26 cellular contexts compared by ENCODE assay signal in the genomic region with DNA sequence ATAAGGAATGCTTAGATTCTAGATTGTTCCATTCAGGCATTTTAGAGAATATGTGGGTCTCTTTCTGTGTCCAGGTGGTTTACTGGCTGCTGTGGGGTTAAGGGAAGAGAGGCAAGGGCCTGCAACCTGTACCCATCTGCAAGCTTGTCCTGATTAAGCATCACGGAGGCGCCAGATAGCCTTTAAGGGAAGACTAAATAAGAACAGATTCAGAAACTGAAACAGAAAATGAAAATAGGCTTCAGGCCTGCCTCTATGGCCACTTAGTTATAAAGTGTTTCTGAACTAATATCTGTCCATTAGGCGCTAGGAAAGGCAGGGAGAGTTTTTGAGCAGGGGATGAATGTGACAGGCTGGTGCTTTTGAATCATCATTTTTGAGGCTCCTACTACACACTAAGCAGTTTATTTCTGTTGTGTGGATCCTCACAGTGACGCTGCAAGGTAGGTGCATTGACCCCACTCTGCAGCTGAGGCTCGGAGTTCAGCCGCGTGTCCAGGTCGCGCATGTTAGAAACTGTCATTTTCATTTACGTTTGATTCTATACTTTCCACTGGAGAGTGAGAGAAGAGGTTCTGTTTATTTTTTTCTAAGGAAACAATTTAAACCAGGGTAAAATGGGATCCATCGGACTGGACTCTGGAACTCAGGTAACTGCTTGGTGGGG. TPM values are rescaled to one million over a fixed set of nuclear protein-coding genes. Genes with fewer than 3 reads are reported as not detected.
"Had no signal": no experiment of that assay in that cellular context is flagged by ENCODE, and none has a peak within 500 bp of the region (broad histone marks: within the 10 kb centered on the region; RNA-seq: fewer than 3 reads in every experiment).

No MANE protein-coding gene starts in this region.

- DNase-seq: activated B cell treated with CpG ODN at 0.5 μM for 24 hours; activated CD4-positive, alpha-beta T cell treated with anti-CD3 and anti-CD28 coated beads for 48 hours; activated CD8-positive, alpha-beta T cell treated with anti-CD3 and anti-CD28 coated beads, Interleukin-2, amount 10 ng/mL, durations not matched to agents 7 days and 5 days; activated naive CD4-positive, alpha-beta T cell treated with anti-CD3 and anti-CD28 coated beads, Interleukin-2, amount 10 ng/mL, durations not matched to agents 7 days and 5 days; activated T-cell treated with anti-CD3 and anti-CD28 coated beads, Interleukin-2, amount 50 U/mL, for 24 hours; aorta; brain microvascular endothelial cell; central memory CD4-positive, alpha-beta T cell; foreskin keratinocyte; hypothalamus; islet precursor cell; left colon; stimulated activated naive CD8-positive, alpha-beta T cell treated with anti-CD3 and anti-CD28 coated beads, Interleukin-15, amount 100 ng/mL, for 72 hours; transverse colon had no signal

- H3K9me3 Mint-ChIP-seq: activated B cell treated with CpG ODN at 0.5 μM for 24 hours; activated naive CD4-positive, alpha-beta T cell treated with anti-CD3 and anti-CD28 coated beads, Interleukin-2, amount 10 ng/mL, durations not matched to agents 7 days and 5 days; activated T-cell treated with anti-CD3 and anti-CD28 coated beads, Interleukin-2, amount 50 U/mL, for 24 hours; activated T-helper 2 cell treated with anti-CD3 and anti-CD28 coated beads, Interferon-gamma antibody, Interleukin-2, Interleukin-4, amounts not matched to agents 10 μg/mL and 5 μg/mL and 100 μg/mL, durations not matched to agents 14 hours and 24 hours and 36 hours; stimulated activated naive CD8-positive, alpha-beta T cell treated with anti-CD3 and anti-CD28 coated beads, Interleukin-15, amount 100 ng/mL, for 72 hours had no signal

- H3K36me3 Mint-ChIP-seq: activated naive CD4-positive, alpha-beta T cell treated with anti-CD3 and anti-CD28 coated beads, Interleukin-2, amount 10 ng/mL, durations not matched to agents 7 days and 5 days had no signal

- H3K27me3 Mint-ChIP-seq: activated T-cell treated with anti-CD3 and anti-CD28 coated beads, Interleukin-2, amount 50 U/mL, for 24 hours had no signal

- H3K4me3 Mint-ChIP-seq: activated B cell treated with CpG ODN at 0.5 μM for 24 hours; activated CD8-positive, alpha-beta T cell treated with anti-CD3 and anti-CD28 coated beads, Interleukin-2, amount 10 ng/mL, durations not matched to agents 7 days and 5 days; activated naive CD4-positive, alpha-beta T cell treated with anti-CD3 and anti-CD28 coated beads, Interleukin-2, amount 10 ng/mL, durations not matched to agents 7 days and 5 days; activated T-cell treated with anti-CD3 and anti-CD28 coated beads, Interleukin-2, amount 50 U/mL, for 24 hours; stimulated activated naive CD8-positive, alpha-beta T cell treated with anti-CD3 and anti-CD28 coated beads, Interleukin-15, amount 100 ng/mL, for 72 hours had no signal

- H3K9me3 ChIP-seq: prostate gland, right atrium auricular region, suprapubic skin, transverse colon, vagina had no signal

- H3K27ac Mint-ChIP-seq: activated B cell treated with CpG ODN at 0.5 μM for 24 hours; activated CD8-positive, alpha-beta T cell treated with anti-CD3 and anti-CD28 coated beads, Interleukin-2, amount 10 ng/mL, durations not matched to agents 7 days and 5 days; activated naive CD4-positive, alpha-beta T cell treated with anti-CD3 and anti-CD28 coated beads, Interleukin-2, amount 10 ng/mL, durations not matched to agents 7 days and 5 days; activated T-cell treated with anti-CD3 and anti-CD28 coated beads, Interleukin-2, amount 50 U/mL, for 24 hours; activated T-helper 2 cell treated with anti-CD3 and anti-CD28 coated beads, Interferon-gamma antibody, Interleukin-2, Interleukin-4, amounts not matched to agents 10 μg/mL and 5 μg/mL and 100 μg/mL, durations not matched to agents 14 hours and 24 hours and 36 hours had no signal

- ATAC-seq: activated CD8-positive, alpha-beta T cell treated with anti-CD3 and anti-CD28 coated beads, Interleukin-2, amount 10 ng/mL, durations not matched to agents 7 days and 5 days; foreskin keratinocyte; stimulated activated naive CD8-positive, alpha-beta T cell treated with anti-CD3 and anti-CD28 coated beads, Interleukin-15, amount 100 ng/mL, for 72 hours had no signal

- H3K4me1 Mint-ChIP-seq: activated B cell treated with CpG ODN at 0.5 μM for 24 hours had no signal

- H3K4me3 ChIP-seq: dorsolateral prefrontal cortex, prostate gland, right atrium auricular region, suprapubic skin, transverse colon, vagina had no signal

- H3K27ac ChIP-seq: brain microvascular endothelial cell, epithelial cell of prostate, foreskin keratinocyte, prostate gland, right atrium auricular region, suprapubic skin, transverse colon, vagina had no signal

- FAIRE-seq: colon had no signal

- H3K36me3 ChIP-seq: brain microvascular endothelial cell, prostate gland, right atrium auricular region, suprapubic skin, transverse colon, vagina had no signal

- H3K4me1 ChIP-seq: foreskin keratinocyte, prostate gland, vagina had no signal

- H3K27me3 ChIP-seq: brain microvascular endothelial cell, dorsolateral prefrontal cortex, right atrium auricular region, transverse colon, vagina had no signal

RNA-seq across cellular contexts. Expression of gene SLC6A12, which starts 47.4 kb away (rescaled TPM):
- total RNA-seq: activated B cell treated with CpG ODN at 0.5 μM for 24 hours; activated CD8-positive, alpha-beta T cell treated with anti-CD3 and anti-CD28 coated beads, Interleukin-2, amount 10 ng/mL, durations not matched to agents 7 days and 5 days; fibroblast of lung; foreskin keratinocyte; osteocyte; skeletal muscle tissue; T-helper 2 cell treated with Interferon-gamma antibody and Interleukin-4, amounts not matched to agents 100 ng/mL and 5 ng/mL, for 36 hours; vagina had no signal
- polyA plus RNA-seq: fibroblast of lung, foreskin keratinocyte had no signal
